Comparison of ENCODE assay signal across 17 cellular contexts in genomic region chr16:67723151-67723915, GRCh38. TPM values are rescaled to one million over a fixed set of nuclear protein-coding genes. Genes with fewer than 3 reads are reported as not detected.
DNase-seq lines count a peak whose midpoint lies in the region; ATAC-seq, FAIRE-seq and TF ChIP-seq lines count a peak whose summit lies in the region.
"Had no signal": no experiment of that assay in that cellular context is flagged by ENCODE, and none has a peak within 500 bp of the region (broad histone marks: within the 10 kb centered on the region; RNA-seq: fewer than 3 reads in every experiment).

No MANE protein-coding gene starts in this region.

- peaks cover 15% of the 10 kb centered on the region for H3K4me1 ChIP-seq in foreskin keratinocyte
- H3K4me1 ChIP-seq in prostate gland (replicated peaks): no peaks in the 10 kb centered on the region

- no peak overlapping the region for H3K27ac ChIP-seq in foreskin keratinocyte
- no peak overlapping the region for H3K27ac ChIP-seq in prostate gland
- H3K27ac ChIP-seq: colonic mucosa, parathyroid adenoma had no signal

- CTCF ChIA-PET in WTC11 (lab: Charles Lee): interaction anchor here (3.9 kb wide), 1 partner anchor 93 kb away, joined by 10 read pairs; no protein-coding TSS in a partner anchor

- H3K27ac Mint-ChIP-seq in WTC11: peak overlapping the region; percentile 70; the same call in 1 of the 2 replicates
- H3K27ac Mint-ChIP-seq in stimulated activated effector memory CD8-positive, alpha-beta T cell treated with anti-CD3 and anti-CD28 coated beads, Interleukin-12 subunit alpha, Interleukin-12 subunit beta, amount 100 ng/mL, for 72 hours: peak overlapping the region; percentile 64

- no peak overlapping the region for H3K4me3 Mint-ChIP-seq in WTC11
- no peak overlapping the region for H3K4me3 Mint-ChIP-seq in stimulated activated effector memory CD8-positive, alpha-beta T cell treated with anti-CD3 and anti-CD28 coated beads, Interleukin-12 subunit alpha, Interleukin-12 subunit beta, amount 100 ng/mL, for 72 hours

- H3K36me3 ChIP-seq in prostate gland: peaks cover 0 to 4% of the 10 kb centered on the region in 2 donors
- H3K36me3 ChIP-seq: colonic mucosa had no signal

- H3K27me3 Mint-ChIP-seq in WTC11 (ENCODE audit: low read depth): no peaks in the 10 kb centered on the region

- intact Hi-C loops in prostate gland (cut with DNase I): no loop called here

- H3K4me3 ChIP-seq in prostate gland: no peak overlapping the region
- H3K4me3 ChIP-seq: colonic mucosa had no signal

- peaks cover 12% of the 10 kb centered on the region for H3K4me1 Mint-ChIP-seq in WTC11
- peaks cover 25% of the 10 kb centered on the region for H3K4me1 Mint-ChIP-seq in stimulated activated effector memory CD8-positive, alpha-beta T cell treated with anti-CD3 and anti-CD28 coated beads, Interleukin-12 subunit alpha, Interleukin-12 subunit beta, amount 100 ng/mL, for 72 hours

- WGBS in prostate gland: 92% methylated on average over 5 of the region's 5 CpGs

- DNase-seq in H54 (ENCODE audit: insufficient read length, low spot score): peak; percentile 64
- DNase-seq in WTC11 (ENCODE audit: low spot score): no peak
- peak; percentile 77 to 90 for DNase-seq in foreskin keratinocyte
- DNase-seq in stimulated activated effector memory CD8-positive, alpha-beta T cell treated with anti-CD3 and anti-CD28 coated beads, Interleukin-12 subunit alpha, Interleukin-12 subunit beta, amount 100 ng/mL, for 72 hours (ENCODE audit: low spot score in 2 of 2): no peak
- no peak for DNase-seq in prostate gland (ENCODE audit: low spot score)
- no peak for DNase-seq in NCI-H1105 (lab: John Stamatoyannopoulos, UW)
- no peak for DNase-seq in NCI-H128 (lab: John Stamatoyannopoulos, UW; ENCODE audit: unreplicated experiment)
- DNase-seq: activated CD4-positive, alpha-beta T cell treated with anti-CD3 and anti-CD28 coated beads, Interleukin-2, amount 50 U/mL, for 1 hour; activated effector memory CD4-positive, alpha-beta T cell treated with Interleukin-2 at 50 U/mL for 16 hours; colonic mucosa; DMS 273 treated with DMSO at 0.1 percent for 48 hours; GOT3; head of caudate nucleus; NCI-H1417 treated with DMSO at 0.1 percent for 48 hours; NCI-H82 had no signal

- peaks cover 2% of the 10 kb centered on the region; the same call in 1 of the 2 replicates for H3K36me3 Mint-ChIP-seq in WTC11
- H3K36me3 Mint-ChIP-seq in stimulated activated effector memory CD8-positive, alpha-beta T cell treated with anti-CD3 and anti-CD28 coated beads, Interleukin-12 subunit alpha, Interleukin-12 subunit beta, amount 100 ng/mL, for 72 hours: peaks cover 26% of the 10 kb centered on the region

- peak; percentile 20 for FAIRE-seq in H54 (lab: Jason Lieb, UNC)
- FAIRE-seq: GM19239 had no signal

- no peaks in the 10 kb centered on the region for H3K9me3 Mint-ChIP-seq in WTC11
- no peaks in the 10 kb centered on the region for H3K9me3 Mint-ChIP-seq in stimulated activated effector memory CD8-positive, alpha-beta T cell treated with anti-CD3 and anti-CD28 coated beads, Interleukin-12 subunit alpha, Interleukin-12 subunit beta, amount 100 ng/mL, for 72 hours

- no peaks in the 10 kb centered on the region for H3K9me3 ChIP-seq in prostate gland
- H3K9me3 ChIP-seq: colonic mucosa had no signal

- TF ChIP-seq CTCF in WTC11 (IDR thresholded peaks at IDR 0.05) (no peak), foreskin keratinocyte (conservative IDR thresholded peaks at IDR 0.05) (peak; percentile 30), prostate gland (IDR thresholded peaks at IDR 0.05) (no peak)

- no peak for ATAC-seq in WTC11
- ATAC-seq in foreskin keratinocyte: peak; percentile 74
- no peak for ATAC-seq in stimulated activated effector memory CD8-positive, alpha-beta T cell treated with anti-CD3 and anti-CD28 coated beads, Interleukin-12 subunit alpha, Interleukin-12 subunit beta, amount 100 ng/mL, for 72 hours

- TF ChIP-seq POLR2A in H54 (IDR thresholded peaks at IDR 0.05; ENCODE audit: low read depth, low read length) (no peak), prostate gland (IDR thresholded peaks at IDR 0.05) (no peak)

- H3K27me3 ChIP-seq in foreskin keratinocyte (no peaks in the 10 kb centered on the region), prostate gland (replicated peaks; ENCODE audit: insufficient read depth) (no peaks in the 10 kb centered on the region)
- H3K27me3 ChIP-seq: colonic mucosa had no signal

- POLR2A ChIA-PET in WTC11 (lab: Charles Lee): no interaction called here

TF ChIP-seq in WTC11, 78 proteins besides CTCF, POLR2A, EP300 and RAD21:
- no peak for TF ChIP-seq GTF2I (CRISPR knock-in tag; conservative IDR thresholded peaks at IDR 0.05)
- TF ChIP-seq TCF7 (CRISPR knock-in tag; IDR thresholded peaks at IDR 0.05; ENCODE audit: low read depth): no peak
- no peak for TF ChIP-seq PRDM15 (CRISPR knock-in tag; IDR thresholded peaks at IDR 0.05)
- no peak for TF ChIP-seq MAX (CRISPR knock-in tag; IDR thresholded peaks at IDR 0.05)

RNA-seq across cellular contexts. Expression of gene GFOD2, which starts 4.2 kb away (rescaled TPM):
- total RNA-seq in WTC11 (2021): 19.3 to 29.5 TPM (median 22.8 TPM) in 3 replicates
- total RNA-seq in foreskin keratinocyte: 16.7 and 17.1 TPM in 2 replicates
- 14.7 and 14.9 TPM in 2 replicates for polyA plus RNA-seq in foreskin keratinocyte
- total RNA-seq in prostate gland: 10 to 100 TPM; 16.0 to 27.4 TPM

RNA-seq across cellular contexts. Expression of gene C16orf86, which starts 56.7 kb away (rescaled TPM):
- total RNA-seq in WTC11 (2021) (4.1 to 5.4 TPM (median 4.9 TPM) in 3 replicates), foreskin keratinocyte (1.2 and 1.3 TPM in 2 replicates), prostate gland (10 to 100 TPM in 1 of 2 donors, 1 to 10 TPM in 1; 10.0 to 18.3 TPM)
- 1.7 and 2.0 TPM in 2 replicates for polyA plus RNA-seq in foreskin keratinocyte

RNA-seq across cellular contexts. Expression of gene ENKD1, which starts 56.8 kb away (rescaled TPM):
- total RNA-seq in WTC11 (2021) (10.3 to 11.9 TPM (median 11.7 TPM) in 3 replicates), foreskin keratinocyte (19.1 and 19.5 TPM in 2 replicates), prostate gland (10 to 100 TPM; 20.6 to 29.1 TPM)
- 24.0 and 24.5 TPM in 2 replicates for polyA plus RNA-seq in foreskin keratinocyte

Comparison
In these comparisons a context has a peak if more than half of its experiments do, and no peak if none do; other contexts are left out.
1. DNase-seq: peak in H54 (single experiment) and foreskin keratinocyte (2 of 2); none in WTC11 (single experiment), stimulated activated effector memory CD8-positive, alpha-beta T cell treated with anti-CD3 and anti-CD28 coated beads, Interleukin-12 subunit alpha, Interleukin-12 subunit beta, amount 100 ng/mL, for 72 hours (0 of 2), prostate gland (single experiment), NCI-H1105 (single experiment) and NCI-H128 (single experiment).